Comparison of ENCODE assay signal across 6 cellular contexts in the genomic region with DNA sequence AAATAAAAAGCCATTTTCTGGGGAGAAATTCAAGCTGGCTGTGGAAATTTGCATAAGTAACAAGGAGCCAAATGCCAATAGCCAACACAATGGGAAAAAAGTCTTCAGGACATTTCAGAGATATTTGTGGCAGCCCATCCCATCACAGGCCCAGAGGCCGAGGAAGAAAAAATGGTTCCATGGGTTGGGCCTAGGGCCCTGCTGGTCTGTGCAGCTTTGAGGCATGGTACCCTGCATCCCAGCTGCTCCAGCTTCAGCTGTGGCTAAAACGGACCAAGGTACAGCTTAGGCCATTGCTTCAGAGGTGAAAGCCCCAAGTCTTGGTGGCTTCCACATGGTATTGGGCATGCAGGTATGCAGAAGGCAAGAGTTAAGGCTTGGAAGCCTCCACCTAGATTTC.
"Had no signal": no experiment of that assay in that cellular context is flagged by ENCODE, and none has a peak within 500 bp of the region (broad histone marks: within the 10 kb centered on the region; RNA-seq: fewer than 3 reads in every experiment).

No MANE protein-coding gene starts in this region.

- H3K4me3 ChIP-seq: K562 had no signal

- DNase-seq: IMR-90, KBM-7, KG1 had no signal

- H3K27ac ChIP-seq: HL-60, KMS-11 had no signal
